In the genomic region with DNA sequence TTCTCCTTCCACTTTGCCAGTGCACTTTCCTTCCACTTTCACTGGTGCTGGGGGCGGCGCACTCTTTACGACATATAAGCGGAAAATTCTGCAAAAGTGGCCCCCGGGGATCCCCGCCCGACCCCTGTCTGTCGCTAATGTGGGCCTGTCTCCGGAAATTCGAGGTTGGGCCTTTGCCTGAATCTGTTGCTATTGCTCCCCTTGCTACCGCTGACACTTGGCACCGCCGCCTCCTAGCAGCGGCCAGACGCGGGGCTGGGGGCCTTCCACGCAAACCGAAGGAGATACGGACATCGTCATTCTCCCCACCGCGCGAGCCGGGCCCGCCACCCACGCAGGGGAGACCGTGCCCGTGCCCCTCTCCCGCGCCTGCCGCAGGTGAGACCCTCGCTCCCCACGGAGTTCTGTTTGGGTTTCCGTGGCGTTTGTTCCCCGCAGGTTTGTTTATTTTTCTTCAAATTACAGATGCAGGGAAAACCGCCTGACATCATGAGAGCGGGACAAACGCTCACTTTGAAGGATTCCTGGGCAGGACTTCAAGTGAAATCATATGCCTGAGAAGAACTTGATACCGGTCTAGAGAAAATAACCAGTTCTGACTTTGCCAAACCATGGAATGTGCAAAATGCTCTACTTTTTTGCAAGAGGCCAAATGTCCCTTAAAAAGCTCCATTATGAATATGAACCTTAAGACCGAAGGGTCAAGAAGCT, we compare ENCODE assay signal across 15 cellular contexts. TPM values are rescaled to one million over a fixed set of nuclear protein-coding genes. Genes with fewer than 3 reads are reported as not detected.
A peak's percentile ranks its signal among the peaks of the same experiment; 100 is the strongest.
DNase-seq lines count a peak whose midpoint lies in the region; ATAC-seq and TF ChIP-seq lines count a peak whose summit lies in the region.
"Had no signal": no experiment of that assay in that cellular context is flagged by ENCODE, and none has a peak within 500 bp of the region (broad histone marks: within the 10 kb centered on the region; RNA-seq: fewer than 3 reads in every experiment).

No MANE protein-coding gene starts in this region.

- no peaks in the 10 kb centered on the region for H3K36me3 ChIP-seq in HUES48 (ENCODE audit: control insufficient read depth, insufficient read depth, low read length)
- no peaks in the 10 kb centered on the region for H3K36me3 ChIP-seq in suprapubic skin
- H3K36me3 ChIP-seq: adrenal gland, tibial nerve had no signal

- no peak overlapping the region for H3K9ac ChIP-seq in HUES48 (ENCODE audit: low read depth, low read length)

- peak overlapping the region; percentile 46 for H3K4me3 ChIP-seq in HUES48 (ENCODE audit: low read depth, low read length)
- peak overlapping the region; percentile 99 for H3K4me3 ChIP-seq in choroid plexus epithelial cell (ENCODE audit: low read depth, low read length)
- H3K4me3 ChIP-seq in suprapubic skin: peak overlapping the region; percentile 74
- H3K4me3 ChIP-seq: adrenal gland had no signal

- no peak for TF ChIP-seq EP300 in suprapubic skin (IDR thresholded peaks at IDR 0.05)

- no peak for ATAC-seq in GM21526 (IDR thresholded peaks at IDR 0.05; ENCODE audit: low FRiP score, unreplicated experiment)

- H3K4me1 ChIP-seq in HUES48 (ENCODE audit: control insufficient read depth, insufficient read depth, low read length): peaks cover 53% of the 10 kb centered on the region
- peaks cover 25% of the 10 kb centered on the region for H3K4me1 ChIP-seq in suprapubic skin

- WGBS in suprapubic skin: 7% methylated on average over 37 of the region's 41 CpGs

- TF ChIP-seq POLR2A in suprapubic skin (IDR thresholded peaks at IDR 0.05): no peak

- TF ChIP-seq CTCF in choroid plexus epithelial cell (conservative IDR thresholded peaks at IDR 0.05; ENCODE audit: low read depth, low read length) (peak; percentile 1), suprapubic skin (IDR thresholded peaks at IDR 0.05) (no peak)

- DNase-seq in choroid plexus epithelial cell (ENCODE audit: low read depth): peak; percentile 96
- DNase-seq in iris pigment epithelial cell (ENCODE audit: low read depth): peak; percentile 90
- peak in 1 of 2 donors; percentile 80 for DNase-seq in suprapubic skin (ENCODE audit: low spot score in 2 of 2)
- DNase-seq in NCI-H2029 treated with DMSO at 0.1 percent for 48 hours (lab: John Stamatoyannopoulos, UW): no peak
- DNase-seq in T-helper 2 cell: no peak
- DNase-seq: activated CD4-positive, alpha-beta memory T cell treated with anti-CD3 and anti-CD28 coated beads, Interleukin-2, amount 10 ng/mL, durations not matched to agents 7 days and 5 days; adrenal gland; head of caudate nucleus; naive B cell; NCI-H774; stimulated activated CD4-positive, alpha-beta T cell treated with anti-CD3 and anti-CD28 coated beads, Interleukin-4, amount 100 ng/mL, for 4 hours had no signal

- H3K27me3 ChIP-seq in HUES48 (ENCODE audit: control insufficient read depth, insufficient read depth, low read length) (peaks cover 98% of the 10 kb centered on the region), suprapubic skin (peaks cover 89% of the 10 kb centered on the region)

- H3K27ac ChIP-seq in HUES48 (ENCODE audit: low read depth, low read length) (no peak overlapping the region), suprapubic skin (peak overlapping the region; percentile 88)
- H3K27ac ChIP-seq: adrenal gland, tibial nerve had no signal

- no peaks in the 10 kb centered on the region for H3K9me3 ChIP-seq in HUES48 (ENCODE audit: control insufficient read depth, insufficient read depth, low read length)
- H3K9me3 ChIP-seq in suprapubic skin: no peaks in the 10 kb centered on the region
- H3K9me3 ChIP-seq: adrenal gland, tibial nerve had no signal

RNA-seq across cellular contexts. Expression of gene TWIST1, which starts 5.0 kb away (rescaled TPM):
- total RNA-seq in suprapubic skin: 10 to 100 TPM in 3 of 4 donors, 1 to 10 TPM in 1; 4.0 to 12.7 (median 10.5) TPM

RNA-seq across cellular contexts. Expression of gene FERD3L, which starts 32.8 kb away (rescaled TPM):
- total RNA-seq in suprapubic skin: not detected
- total RNA-seq: activated CD4-positive, alpha-beta memory T cell treated with anti-CD3 and anti-CD28 coated beads, Interleukin-2, amount 10 ng/mL, durations not matched to agents 7 days and 5 days; adrenal gland; Daoy; tibial nerve had no signal

Comparison
In these comparisons a context has a peak if more than half of its experiments do, and no peak if none do; other contexts are left out.
1. H3K4me3 ChIP-seq: peak in every context shown above with its lines; median percentile 99 in choroid plexus epithelial cell; 74 in suprapubic skin; 46 in HUES48.
2. DNase-seq: peak in choroid plexus epithelial cell (single experiment) and iris pigment epithelial cell (single experiment); none in NCI-H2029 treated with DMSO at 0.1 percent for 48 hours (single experiment) and T-helper 2 cell (0 of 5).